Comparison of ENCODE assay signal across 21 cellular contexts in the genomic region with DNA sequence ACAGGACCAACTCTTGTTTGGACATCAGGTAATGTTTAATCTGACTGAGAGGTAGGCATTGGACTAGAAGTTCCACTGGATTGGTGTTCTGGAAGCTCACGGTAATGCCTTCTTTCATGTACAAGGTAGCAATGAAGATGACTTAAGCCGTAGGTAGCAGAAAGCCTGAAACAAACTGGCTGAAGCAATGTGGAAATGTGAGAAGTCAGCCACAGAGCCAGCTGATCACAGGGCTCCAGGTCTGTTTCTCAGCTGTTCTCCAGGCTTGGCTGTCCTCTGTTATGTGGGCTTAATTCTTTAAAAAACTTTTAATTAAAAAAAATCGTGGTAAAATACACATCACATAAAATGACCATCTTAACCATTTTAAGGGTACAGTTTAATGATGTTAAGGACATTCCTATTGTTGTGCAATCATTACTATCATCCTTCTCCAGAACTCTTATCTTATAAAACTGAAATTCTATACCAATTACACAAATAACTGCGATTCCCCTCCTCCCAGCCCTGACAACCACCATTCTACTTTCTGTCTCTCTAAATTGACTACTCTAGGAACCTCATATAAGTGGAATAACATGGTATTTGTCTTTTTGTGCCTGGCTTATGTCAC.
"Had no signal": no experiment of that assay in that cellular context is flagged by ENCODE, and none has a peak within 500 bp of the region (broad histone marks: within the 10 kb centered on the region; RNA-seq: fewer than 3 reads in every experiment).

No MANE protein-coding gene starts in this region.

- H3K4me3 ChIP-seq: cardiac muscle cell, right lobe of liver, stomach, suprapubic skin, tibial nerve had no signal

- FAIRE-seq: endometrium, frontal cortex, small intestine had no signal

- H3K36me3 ChIP-seq: cardiac muscle cell, right lobe of liver, stomach, suprapubic skin, tibial nerve had no signal

- DNase-seq: activated CD4-positive, alpha-beta T cell treated with anti-CD3 and anti-CD28 coated beads for 36 hours; activated CD4-positive, alpha-beta T cell treated with anti-CD3 and anti-CD28 coated beads, Interleukin-2, amount 50 U/mL, for 4 hours; activated CD8-positive, alpha-beta memory T cell treated with anti-CD3 and anti-CD28 coated beads for 24 hours; activated naive CD4-positive, alpha-beta T cell treated with Interleukin-2 at 50 U/mL for 16 hours; activated naive CD8-positive, alpha-beta T cell treated with anti-CD3 and anti-CD28 coated beads for 36 hours; activated T-cell treated with anti-CD3 and anti-CD28 coated beads, Interleukin-2, amount 50 U/mL, for 48 hours; effector CD4-positive, alpha-beta T cell; hippocampal formation; naive B cell; nucleus accumbens; right lobe of liver; small intestine; stomach; T1000 had no signal

- H3K27ac ChIP-seq: cardiac muscle cell, right lobe of liver, stomach, suprapubic skin, tibial nerve had no signal

- H3K4me1 ChIP-seq: right lobe of liver, stomach, suprapubic skin, tibial nerve had no signal

- H3K9me3 ChIP-seq: right lobe of liver, stomach, suprapubic skin, tibial nerve had no signal

- H3K27me3 ChIP-seq: cardiac muscle cell, right lobe of liver, stomach, suprapubic skin, tibial nerve had no signal

- ATAC-seq: activated CD4-positive, alpha-beta T cell treated with anti-CD3 and anti-CD28 coated beads for 36 hours; right lobe of liver; stimulated activated memory B cell treated with anti-CD40 and anti-IgM and Interleukin-4, amounts not matched to agents 10 μg/mL and 1 μg/mL and 100 μg/mL, for 72 hours; WTC11 had no signal
